In genomic region chr22:23841292-23841691, GRCh38 we compare ENCODE assay signal across 1 cellular context.
TF ChIP-seq lines count a peak whose summit lies in the region.

No MANE protein-coding gene starts in this region.

TF ChIP-seq in GM23338, 12 proteins besides CTCF, POLR2A, EP300 and RAD21 (continued from another document):
- no peak for TF ChIP-seq ETS1 (IDR thresholded peaks at IDR 0.05)
TF ChIP-seq in GM23338: peak in this region for 0.
